12 cellular contexts compared by ENCODE assay signal in genomic region chr17:42835732-42836131, GRCh38. TPM values are rescaled to one million over a fixed set of nuclear protein-coding genes. Genes with fewer than 3 reads are reported as not detected.
"Had no signal": no experiment of that assay in that cellular context is flagged by ENCODE, and none has a peak within 500 bp of the region (broad histone marks: within the 10 kb centered on the region; RNA-seq: fewer than 3 reads in every experiment).

No MANE protein-coding gene starts in this region.

- DNase-seq: activated CD4-positive, alpha-beta memory T cell treated with anti-CD3 and anti-CD28 coated beads for 36 hours; activated CD4-positive, alpha-beta T cell treated with anti-CD3 and anti-CD28 coated beads for 36 hours; activated CD8-positive, alpha-beta memory T cell treated with anti-CD3 and anti-CD28 coated beads, Interleukin-2, amount 10 ng/mL, durations not matched to agents 7 days and 5 days; activated naive CD4-positive, alpha-beta T cell treated with anti-CD3 and anti-CD28 coated beads, Interleukin-2, amount 10 ng/mL, durations not matched to agents 7 days and 5 days; activated T-cell treated with anti-CD3 and anti-CD28 coated beads, Interleukin-2, amount 50 U/mL, for 1 hour; posterior cingulate gyrus; stimulated activated CD4-positive, alpha-beta T cell treated with anti-CD3 and anti-CD28 coated beads, Interleukin-2, amount 100 ng/mL, for 48 hours; T-helper 17 cell had no signal

- H3K4me3 Mint-ChIP-seq: activated CD8-positive, alpha-beta memory T cell treated with anti-CD3 and anti-CD28 coated beads, Interleukin-2, amount 10 ng/mL, durations not matched to agents 7 days and 5 days; activated naive CD4-positive, alpha-beta T cell treated with anti-CD3 and anti-CD28 coated beads, Interleukin-2, amount 10 ng/mL, durations not matched to agents 7 days and 5 days; stimulated activated memory B cell treated with anti-CD40 and anti-IgM and Interleukin-4, amounts not matched to agents 10 μg/mL and 1 μg/mL and 100 μg/mL, for 72 hours had no signal

- H3K27ac Mint-ChIP-seq: activated CD4-positive, alpha-beta memory T cell treated with anti-CD3 and anti-CD28 coated beads for 36 hours; activated CD4-positive, alpha-beta T cell treated with anti-CD3 and anti-CD28 coated beads for 36 hours; activated CD8-positive, alpha-beta memory T cell treated with anti-CD3 and anti-CD28 coated beads, Interleukin-2, amount 10 ng/mL, durations not matched to agents 7 days and 5 days; activated naive CD4-positive, alpha-beta T cell treated with anti-CD3 and anti-CD28 coated beads, Interleukin-2, amount 10 ng/mL, durations not matched to agents 7 days and 5 days; activated T-helper 2 cell treated with anti-CD3 and anti-CD28 coated beads, Interferon-gamma antibody, Interleukin-2, Interleukin-4, amounts not matched to agents 10 μg/mL and 5 μg/mL and 100 μg/mL, durations not matched to agents 14 hours and 24 hours and 36 hours; stimulated activated memory B cell treated with anti-CD40 and anti-IgM and Interleukin-4, amounts not matched to agents 10 μg/mL and 1 μg/mL and 100 μg/mL, for 72 hours; T-helper 17 cell had no signal

- H3K27me3 Mint-ChIP-seq: activated CD4-positive, alpha-beta memory T cell treated with anti-CD3 and anti-CD28 coated beads for 36 hours; activated CD4-positive, alpha-beta T cell treated with anti-CD3 and anti-CD28 coated beads for 36 hours; activated CD8-positive, alpha-beta memory T cell treated with anti-CD3 and anti-CD28 coated beads, Interleukin-2, amount 10 ng/mL, durations not matched to agents 7 days and 5 days; stimulated activated memory B cell treated with anti-CD40 and anti-IgM and Interleukin-4, amounts not matched to agents 10 μg/mL and 1 μg/mL and 100 μg/mL, for 72 hours; T-helper 17 cell had no signal

- H3K9me3 Mint-ChIP-seq: activated CD4-positive, alpha-beta memory T cell treated with anti-CD3 and anti-CD28 coated beads for 36 hours; activated naive CD4-positive, alpha-beta T cell treated with anti-CD3 and anti-CD28 coated beads, Interleukin-2, amount 10 ng/mL, durations not matched to agents 7 days and 5 days; activated T-helper 2 cell treated with anti-CD3 and anti-CD28 coated beads, Interferon-gamma antibody, Interleukin-2, Interleukin-4, amounts not matched to agents 10 μg/mL and 5 μg/mL and 100 μg/mL, durations not matched to agents 14 hours and 24 hours and 36 hours; stimulated activated memory B cell treated with anti-CD40 and anti-IgM and Interleukin-4, amounts not matched to agents 10 μg/mL and 1 μg/mL and 100 μg/mL, for 72 hours had no signal

RNA-seq across cellular contexts. Expression of gene CNTD1, which starts 37.1 kb away (rescaled TPM):
- total RNA-seq: activated CD4-positive, alpha-beta memory T cell treated with anti-CD3 and anti-CD28 coated beads for 36 hours; activated CD4-positive, alpha-beta T cell treated with anti-CD3 and anti-CD28 coated beads for 36 hours; activated CD8-positive, alpha-beta memory T cell treated with anti-CD3 and anti-CD28 coated beads, Interleukin-2, amount 10 ng/mL, durations not matched to agents 7 days and 5 days; cardiac septum; esophagus mucosa; T-helper 17 cell had no signal
